Comparison of ENCODE assay signal across 17 cellular contexts in genomic region chr12:92546259-92546825, GRCh38.
DNase-seq lines count a peak whose midpoint lies in the region; ATAC-seq, FAIRE-seq and TF ChIP-seq lines count a peak whose summit lies in the region.
"Had no signal": no experiment of that assay in that cellular context is flagged by ENCODE, and none has a peak within 500 bp of the region (broad histone marks: within the 10 kb centered on the region; RNA-seq: fewer than 3 reads in every experiment).

No MANE protein-coding gene starts in this region.

- H3K4me3 ChIP-seq in HepG2 (replicated peaks in 1 of 3; ENCODE audit: insufficient read depth in 1 of 3, low read depth in 2 of 3, low read length in 3 of 3) = no peak overlapping the region
- H3K4me3 ChIP-seq: spleen had no signal

- no peaks in the 10 kb centered on the region for H3K79me2 ChIP-seq in HepG2 (ENCODE audit: insufficient read depth, low read length)

- H3K9me3 ChIP-seq in HepG2 (ENCODE audit: low read length) = no peaks in the 10 kb centered on the region
- H3K9me3 ChIP-seq: Caco-2, spleen had no signal

- no peak for FAIRE-seq in HepG2 (lab: Jason Lieb, UNC)

- H3K4me2 ChIP-seq in HepG2 (ENCODE audit: low read depth, low read length) = no peak overlapping the region

- POLR2A ChIA-PET in HepG2 (lab: Yijun Ruan, JAX) = interaction anchor here (1.9 kb wide), 1 partner anchor 401 kb away, joined by 6 read pairs; the partner anchor contains the start of gene BTG1

- no peak for TF ChIP-seq CTCF in HepG2 (CRISPR knock-in tag; IDR thresholded peaks at IDR 0.05)

- peak; percentile 15 for ATAC-seq in GM18508 (IDR thresholded peaks at IDR 0.05; ENCODE audit: insufficient read depth, unreplicated experiment)
- ATAC-seq in GM21423 (IDR thresholded peaks at IDR 0.05; ENCODE audit: unreplicated experiment) = peak; percentile 32
- ATAC-seq in HG03175 (IDR thresholded peaks at IDR 0.05; ENCODE audit: unreplicated experiment) = peak; percentile 28
- peak; percentile 52; the same call in 2 of the 3 replicates for ATAC-seq in HepG2

- no peaks in the 10 kb centered on the region for H3K27me3 ChIP-seq in HepG2 (ENCODE audit: control insufficient read depth in 1 of 2, insufficient read depth in 2 of 2, low read length in 2 of 2)
- H3K27me3 ChIP-seq: spleen had no signal

- TF ChIP-seq EP300 in HepG2 (IDR thresholded peaks at IDR 0.05; ENCODE audit: low read depth in 2 of 2, low read length in 2 of 2) (no peak), HepG2 (CRISPR knock-in tag; IDR thresholded peaks at IDR 0.05; ENCODE audit: borderline replicate concordance) (no peak)

- H2AFZ ChIP-seq in HepG2 (ENCODE audit: low read length) = no peak overlapping the region

- H3K9ac ChIP-seq in HepG2 (ENCODE audit: insufficient read depth, low read depth, low read length) = no peak overlapping the region

- BruUV-seq in HepG2 (replicated peaks; lab: Mats Ljungman, UMichigan) = no TSS peak

- intact Hi-C loops in HepG2 (cut with micrococcal nuclease; ENCODE audit: unreplicated experiment) = no loop called here

- in situ Hi-C loops in HepG2 (cut with HindIII; ENCODE audit: extremely low pct_ligation_motif_present, low pct_unique_long_range_greater_than_20kb) = no loop called here

- TF ChIP-seq RAD21 in HepG2 (CRISPR knock-in tag; IDR thresholded peaks at IDR 0.05) = no peak

- H3K27ac ChIP-seq in HepG2 (ENCODE audit: extremely low read length, insufficient read depth, low read length) = no peak overlapping the region
- H3K27ac ChIP-seq: spleen had no signal

- H4K20me1 ChIP-seq in HepG2 (ENCODE audit: insufficient read depth, low read length) = no peaks in the 10 kb centered on the region

- CTCF ChIA-PET in HepG2 (lab: Yijun Ruan, JAX; ENCODE audit: low intra/inter-chr PET ratio, low total read pairs) = no interaction called here

- H3K4me1 ChIP-seq in HepG2 (ENCODE audit: insufficient read depth, low read length) = peaks cover 32% of the 10 kb centered on the region

- no peak for TF ChIP-seq POLR2A in HepG2 (IDR thresholded peaks at IDR 0.05; ENCODE audit: insufficient read depth in 1 of 2, low read depth in 2 of 2, low read length in 2 of 2)

- DNase-seq in HepG2 (ENCODE audit: low spot score) = no peak
- DNase-seq in glomerular visceral epithelial cell (ENCODE audit: extremely low spot score) = no peak
- no peak for DNase-seq in SKM-1 (lab: John Stamatoyannopoulos, UW; ENCODE audit: unreplicated experiment)
- no peak for DNase-seq in H4 (ENCODE audit: low spot score)
- DNase-seq in stimulated activated CD4-positive, alpha-beta T cell treated with anti-CD3 and anti-CD28 coated beads, Interleukin-4, amount 100 ng/mL, for 24 hours = no peak
- DNase-seq: activated CD4-positive, alpha-beta T cell treated with anti-CD3 and anti-CD28 coated beads for 4 hours; activated naive CD8-positive, alpha-beta T cell treated with anti-CD3 and anti-CD28 coated beads, Interleukin-2, amount 10 ng/mL, durations not matched to agents 7 days and 5 days; activated T-cell treated with anti-CD3 and anti-CD28 coated beads, Interleukin-2, amount 50 U/mL, for 1 hour; caudate nucleus; GOT3; immature natural killer cell; NCI-H1092 treated with DMSO at 0.1 percent for 48 hours; spleen had no signal

- WGBS in HepG2 (ENCODE audit: low lambda C conversion rate) = 3% methylated on average over 5 of the region's 5 CpGs

- H3K36me3 ChIP-seq in HepG2 (replicated peaks in 1 of 2; ENCODE audit: control insufficient read depth in 1 of 2, insufficient read depth in 2 of 2, low read length in 2 of 2) = no peaks in the 10 kb centered on the region
- H3K36me3 ChIP-seq: spleen had no signal

TF ChIP-seq in HepG2, 621 proteins besides CTCF, POLR2A, EP300 and RAD21:
- TF ChIP-seq PTBP1 (IDR thresholded peaks at IDR 0.05; ENCODE audit: low read depth, low read length, poor library complexity, severe bottlenecking) (no peak), NR1H2 (CRISPR knock-in tag; IDR thresholded peaks at IDR 0.05; ENCODE audit: borderline replicate concordance, low read depth) (no peak), AKAP8 (CRISPR knock-in tag; IDR thresholded peaks at IDR 0.05) (no peak), ZNF432 (CRISPR knock-in tag; IDR thresholded peaks at IDR 0.05; ENCODE audit: borderline replicate concordance) (no peak), ZFYVE20 (CRISPR knock-in tag; IDR thresholded peaks at IDR 0.05; ENCODE audit: borderline replicate concordance, low read depth) (no peak), ZZZ3 (CRISPR knock-in tag; IDR thresholded peaks at IDR 0.05; ENCODE audit: borderline replicate concordance) (no peak), RXRA (CRISPR knock-in tag; IDR thresholded peaks at IDR 0.05) (no peak), ZNF598 (CRISPR knock-in tag; IDR thresholded peaks at IDR 0.05; ENCODE audit: borderline replicate concordance) (no peak), ZKSCAN1 (IDR thresholded peaks at IDR 0.05; ENCODE audit: low read length) (no peak), ARNTL (CRISPR knock-in tag; IDR thresholded peaks at IDR 0.05) (no peak), CCDC6 (CRISPR knock-in tag; IDR thresholded peaks at IDR 0.05) (no peak), YEATS2 (CRISPR knock-in tag; IDR thresholded peaks at IDR 0.05; ENCODE audit: borderline replicate concordance) (no peak), IRF2 (CRISPR knock-in tag; IDR thresholded peaks at IDR 0.05) (no peak), PLSCR1 (CRISPR knock-in tag; IDR thresholded peaks at IDR 0.05; ENCODE audit: borderline replicate concordance) (no peak), ZNF652 (CRISPR knock-in tag; IDR thresholded peaks at IDR 0.05; ENCODE audit: borderline replicate concordance, low read depth) (no peak), ZNF563 (CRISPR knock-in tag; IDR thresholded peaks at IDR 0.05) (no peak), THRA (CRISPR knock-in tag; IDR thresholded peaks at IDR 0.05; ENCODE audit: borderline replicate concordance) (no peak), HNRNPLL (IDR thresholded peaks at IDR 0.05; ENCODE audit: low read depth, low read length, poor library complexity, severe bottlenecking) (no peak), ZNF33B (CRISPR knock-in tag; IDR thresholded peaks at IDR 0.05) (no peak), SRY (CRISPR knock-in tag; IDR thresholded peaks at IDR 0.05) (no peak)
